ENCODE assay signal across 8 cellular contexts in genomic region chr22:42270512-42271190, GRCh38. TPM values are rescaled to one million over a fixed set of nuclear protein-coding genes. Genes with fewer than 3 reads are reported as not detected.
A peak's percentile ranks its signal among the peaks of the same experiment; 100 is the strongest.
DNase-seq lines count a peak whose midpoint lies in the region; ATAC-seq and FAIRE-seq lines count a peak whose summit lies in the region.

TSS of gene TCF20 (minus strand) at chr22:42270653. CDS start at chr22:42215305, 55,348 bp downstream.

- no peaks in the 10 kb centered on the region for H3K9me3 ChIP-seq in right cardiac atrium (ENCODE audit: control insufficient read depth, low read length)

- no peaks in the 10 kb centered on the region for H3K27me3 ChIP-seq in right cardiac atrium (ENCODE audit: control insufficient read depth, insufficient read depth)

- ATAC-seq in right cardiac atrium = peak; percentile 68 to 79

- FAIRE-seq in urothelium cell line (lab: Jason Lieb, UNC) = no peak

- no peaks in the 10 kb centered on the region for H3K4me1 ChIP-seq in right cardiac atrium (ENCODE audit: control insufficient read depth, insufficient read depth, low read length)

- H3K27ac ChIP-seq in angular gyrus (ENCODE audit: low read depth, low read length) (peak within 1 kb of the TSS; percentile 55), right cardiac atrium (ENCODE audit: low read length) (peak within 1 kb of the TSS; percentile 71)

- WGBS in right cardiac atrium = 6% methylated on average over 90 of the region's 90 CpGs

- DNase-seq in HCEC 1CT (peak; percentile 72), NAMALWA (ENCODE audit: low spot score) (peak; percentile 88), right cardiac atrium (peak; percentile 82 to 93 (median 91)), putamen (ENCODE audit: low spot score) (peak; percentile 74), urothelium cell line (ENCODE audit: low spot score) (peak; percentile 96)

- intact Hi-C loops in T-helper 2 cell treated with Interferon-gamma antibody and Interleukin-4, amounts not matched to agents 100 ng/mL and 5 ng/mL, for 36 hours (cut with micrococcal nuclease) = no loop called here
- intact Hi-C loops in right cardiac atrium (cut with DNase I) = no loop called here

- H3K4me3 ChIP-seq in GM08714 (ENCODE audit: low read length) = peak within 1 kb of the TSS; percentile 96
- H3K4me3 ChIP-seq in right cardiac atrium (ENCODE audit: low read length) = peak within 1 kb of the TSS; percentile 100

RNA-seq across cellular contexts. Expression of gene TCF20, which starts in this region (rescaled TPM):
- 75.8 and 76.5 TPM in 2 replicates for total RNA-seq in T-helper 2 cell treated with Interferon-gamma antibody and Interleukin-4, amounts not matched to agents 100 ng/mL and 5 ng/mL, for 36 hours
- 10 to 100 TPM; 16.3 to 19.6 (median 17.9) TPM for total RNA-seq in right cardiac atrium
- 6.5 TPM for polyA plus RNA-seq in right cardiac atrium

Comparison
In these comparisons a context has a peak if more than half of its experiments do, and no peak if none do; other contexts are left out.
1. Peak in every context shown above with its lines: DNase-seq, ATAC-seq, H3K4me3 ChIP-seq and H3K27ac ChIP-seq.